22 cellular contexts compared by ENCODE assay signal in the genomic region with DNA sequence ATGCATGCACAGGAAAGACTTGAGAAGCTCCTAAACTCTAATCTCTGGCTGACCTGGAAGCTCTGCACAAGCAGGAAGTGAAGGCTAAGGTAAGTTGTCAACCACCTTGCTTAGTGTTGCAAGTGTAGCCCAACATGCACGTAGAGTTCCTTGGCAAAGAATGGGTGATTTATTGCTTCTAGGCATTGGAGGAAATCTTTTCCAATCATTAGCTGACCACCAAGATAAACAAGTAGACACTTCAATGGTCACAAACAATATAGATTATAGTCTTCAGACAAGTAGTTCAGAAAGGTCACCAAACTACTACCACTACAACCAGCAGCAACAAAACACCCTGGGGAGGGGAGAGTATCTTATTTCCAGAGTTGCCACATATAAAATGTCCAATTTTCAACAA.
"Had no signal": no experiment of that assay in that cellular context is flagged by ENCODE, and none has a peak within 500 bp of the region (broad histone marks: within the 10 kb centered on the region; RNA-seq: fewer than 3 reads in every experiment).

No MANE protein-coding gene starts in this region.

- ATAC-seq: effector memory CD8-positive, alpha-beta T cell; esophagus mucosa; gastrocnemius medialis; heart right ventricle; left cardiac atrium; left lung; left ventricle myocardium superior; lower lobe of right lung; mucosa of descending colon had no signal

- DNase-seq: colonic mucosa; cortex of kidney; effector CD8-positive, alpha-beta T cell; effector memory CD8-positive, alpha-beta T cell; endodermal cell; erythroblast; esophagus squamous epithelium; foreskin fibroblast; foreskin melanocyte; gastrocnemius medialis; glutamatergic neuron; head of caudate nucleus; heart right ventricle; hippocampal formation; left cardiac atrium; left lung; left ventricle myocardium superior; lower lobe of right lung; mesenchymal stem cell; mucosa of descending colon; naive B cell had no signal
